In genomic region chr9:126706698-126707053, GRCh38 we compare ENCODE assay signal across 12 cellular contexts.
DNase-seq lines count a peak whose midpoint lies in the region; ATAC-seq and TF ChIP-seq lines count a peak whose summit lies in the region.
"Had no signal": no experiment of that assay in that cellular context is flagged by ENCODE, and none has a peak within 500 bp of the region (broad histone marks: within the 10 kb centered on the region; RNA-seq: fewer than 3 reads in every experiment).

No MANE protein-coding gene starts in this region.

- POLR2A ChIA-PET in HEK293T (lab: Yijun Ruan, JAX) (interaction anchor here (1.8 to 1.9 kb wide), 2 partner anchors 75 to 98 kb away, joined by 6 to 7 read pairs; partner anchors contain the start of gene ZBTB43), RWPE1 (lab: Yijun Ruan, JAX; ENCODE audit: low non-redundant PET) (interaction anchor here (0.7 kb wide), 1 partner anchor 160 kb away, joined by 3 read pairs; no protein-coding TSS in a partner anchor)

- peaks cover 9% of the 10 kb centered on the region for H3K4me1 ChIP-seq in BE2C

- H3K27ac ChIP-seq in RWPE1: no peak overlapping the region

- ATAC-seq in Right ventricle myocardium inferior: no peak
- no peak for ATAC-seq in sciatic nerve

- H3K9me3 ChIP-seq in BE2C: no peaks in the 10 kb centered on the region

- intact Hi-C loops in Right ventricle myocardium inferior (cut with DNase I) (no loop called here), cardiac septum (cut with DNase I) (no loop called here), sciatic nerve (cut with DNase I) (no loop called here)

- DNase-seq in Right ventricle myocardium inferior (ENCODE audit: missing footprints): peak; percentile 9
- no peak for DNase-seq in cardiac septum (ENCODE audit: low spot score)
- peak; percentile 2 for DNase-seq in HEK293T (ENCODE audit: extremely low spot score)
- DNase-seq in RWPE1 (ENCODE audit: low spot score): no peak
- DNase-seq in sciatic nerve (ENCODE audit: low spot score): peak; percentile 8
- DNase-seq in BE2C: no peak
- no peak for DNase-seq in NCI-H526 treated with DMSO at 0.1 percent for 48 hours (lab: John Stamatoyannopoulos, UW)
- no peak for DNase-seq in NK-92 treated with Interleukin-12 subunit alpha and Interleukin-12 subunit beta, amount 100 ng/mL, for 24 hours (lab: John Stamatoyannopoulos, UW)
- DNase-seq: DMS79, NCI-H226, NCI-H510A treated with DMSO at 0.1 percent for 48 hours, NCI-H774 had no signal

- no peaks in the 10 kb centered on the region for H3K36me3 ChIP-seq in BE2C

- TF ChIP-seq CTCF in RWPE1 (conservative IDR thresholded peaks at IDR 0.05; ENCODE audit: low read depth) (0 out of 2 replicates have a peak, but pooled peaks have one; percentile 18), BE2C (IDR thresholded peaks at IDR 0.05; ENCODE audit: low read depth, low read length) (no peak)

- no peaks in the 10 kb centered on the region; the same call in 1 of the 2 replicates for H3K27me3 ChIP-seq in BE2C

- CTCF ChIA-PET in HEK293T (lab: Yijun Ruan, JAX) (interaction anchor here (0.7 to 7.0 kb wide), 17 partner anchors 9 to 191 kb away, joined by 3 to 97 read pairs (median 5); no protein-coding TSS in a partner anchor), RWPE1 (lab: Yijun Ruan, JAX) (interaction anchor here (0.6 to 8.7 kb wide), 32 partner anchors 9 to 467 kb away, joined by 3 to 231 read pairs (median 4); no protein-coding TSS in a partner anchor)

- no peak overlapping the region for H3K4me3 ChIP-seq in BE2C (ENCODE audit: low read depth, low read length)

TF ChIP-seq in HEK293T, 16 proteins besides CTCF, POLR2A, EP300 and RAD21:
- no peak for TF ChIP-seq PKNOX1 (IDR thresholded peaks at IDR 0.05)
- no peak for TF ChIP-seq HDGF (IDR thresholded peaks at IDR 0.05; ENCODE audit: borderline replicate concordance)
- TF ChIP-seq L3MBTL2 (conservative IDR thresholded peaks at IDR 0.05): no peak
- TF ChIP-seq CTBP1 (IDR thresholded peaks at IDR 0.05; ENCODE audit: borderline replicate concordance): no peak

Comparison
In these comparisons a context has a peak if more than half of its experiments do, and no peak if none do; other contexts are left out.
1. DNase-seq: peak in Right ventricle myocardium inferior (single experiment), HEK293T (single experiment) and sciatic nerve (single experiment); none in cardiac septum (single experiment), RWPE1 (single experiment), BE2C (single experiment), NCI-H526 treated with DMSO at 0.1 percent for 48 hours (single experiment) and NK-92 treated with Interleukin-12 subunit alpha and Interleukin-12 subunit beta, amount 100 ng/mL, for 24 hours (single experiment).